17 cellular contexts compared by ENCODE assay signal in genomic region chr1:107389410-107390075, GRCh38.
A peak's percentile ranks its signal among the peaks of the same experiment; 100 is the strongest.
DNase-seq lines count a peak whose midpoint lies in the region; ATAC-seq, FAIRE-seq and TF ChIP-seq lines count a peak whose summit lies in the region.
"Had no signal": no experiment of that assay in that cellular context is flagged by ENCODE, and none has a peak within 500 bp of the region (broad histone marks: within the 10 kb centered on the region; RNA-seq: fewer than 3 reads in every experiment).

No MANE protein-coding gene starts in this region.

- no peak for DNase-seq in GM12891 (ENCODE audit: insufficient read length, low spot score)
- no peak for DNase-seq in Karpas-422
- no peak for DNase-seq in memory B cell (ENCODE audit: low spot score in 2 of 2)
- no peak for DNase-seq in NCI-H345 treated with DMSO at 0.1 percent for 48 hours (lab: John Stamatoyannopoulos, UW; ENCODE audit: unreplicated experiment)
- DNase-seq in 8988T, result no peak
- DNase-seq in ACHN, result no peak
- no peak for DNase-seq in uterus
- DNase-seq: kidney glomerular epithelial cell; NCI-H187 treated with DMSO at 0.1 percent for 48 hours; NCI-H748 treated with DMSO at 0.1 percent for 48 hours; RPMI8226; stimulated activated CD4-positive, alpha-beta T cell treated with anti-CD3 and anti-CD28 coated beads, Interleukin-1b, Interleukin-23, amount 100 ng/mL, for 48 hours; T-cell had no signal

- peak; percentile 70 for FAIRE-seq in GM12891 (lab: Jason Lieb, UNC)

- H3K9me3 ChIP-seq in Karpas-422 (ENCODE audit: low read length) (no peaks in the 10 kb centered on the region), uterus (no peaks in the 10 kb centered on the region)

- peak overlapping the region; percentile 40; the same call in 1 of the 2 replicates for H3K4me3 ChIP-seq in Karpas-422 (ENCODE audit: low read length)
- no peak overlapping the region for H3K4me3 ChIP-seq in uterus
- H3K4me3 ChIP-seq: BLaER1 treated with 17β-estradiol and CSF1 and Interleukin-3, amounts not matched to agents 10 nM and 100 nM; cardiac muscle cell had no signal

- H3K27ac ChIP-seq in Karpas-422 (ENCODE audit: low read length), result no peak overlapping the region
- H3K27ac ChIP-seq in uterus, result no peak overlapping the region
- H3K27ac ChIP-seq: BLaER1 treated with 17β-estradiol and CSF1 and Interleukin-3, amounts not matched to agents 10 nM and 100 nM; cardiac muscle cell had no signal

- no peaks in the 10 kb centered on the region for H3K27me3 ChIP-seq in Karpas-422 (ENCODE audit: low read length)
- no peaks in the 10 kb centered on the region for H3K27me3 ChIP-seq in uterus
- H3K27me3 ChIP-seq: BLaER1 treated with 17β-estradiol and CSF1 and Interleukin-3, amounts not matched to agents 10 nM and 100 nM; cardiac muscle cell had no signal

- H3K9me2 ChIP-seq in Karpas-422 (replicated peaks; ENCODE audit: insufficient read depth, low read length), result no peaks in the 10 kb centered on the region

- H3K4me2 ChIP-seq in Karpas-422 (ENCODE audit: low read depth, low read length, poor library complexity, severe bottlenecking), result peak overlapping the region; percentile 40
- H3K4me2 ChIP-seq: BLaER1 treated with 17β-estradiol and CSF1 and Interleukin-3, amounts not matched to agents 10 nM and 100 nM had no signal

- H2AFZ ChIP-seq in Karpas-422 (ENCODE audit: low read length), result peak overlapping the region; percentile 82; the same call in 1 of the 2 replicates

- H3K9ac ChIP-seq in Karpas-422 (ENCODE audit: low read length), result peak overlapping the region; percentile 22; the same call in 1 of the 2 replicates
- H3K9ac ChIP-seq: BLaER1 treated with 17β-estradiol and CSF1 and Interleukin-3, amounts not matched to agents 10 nM and 100 nM had no signal

- intact Hi-C loops in uterus (cut with DNase I; ENCODE audit: low total_unique reads), result no loop called here

- TF ChIP-seq POLR2A in GM12891 (IDR thresholded peaks at IDR 0.05; ENCODE audit: low read depth, low read length), result no peak
- TF ChIP-seq POLR2A in uterus (IDR thresholded peaks at IDR 0.05), result no peak

- no peaks in the 10 kb centered on the region for H3K79me2 ChIP-seq in Karpas-422 (ENCODE audit: low read length)

- peaks cover 10% of the 10 kb centered on the region for H3K9me3 Mint-ChIP-seq in memory B cell

- H3K27ac Mint-ChIP-seq in memory B cell, result peak overlapping the region; percentile 40
- H3K27ac Mint-ChIP-seq: activated naive CD8-positive, alpha-beta T cell; T-cell had no signal

- no peak for TF ChIP-seq CTCF in uterus (IDR thresholded peaks at IDR 0.05)

- no peaks in the 10 kb centered on the region for H4K20me1 ChIP-seq in Karpas-422 (ENCODE audit: insufficient read depth, low read depth, low read length)
- H4K20me1 ChIP-seq: BLaER1 treated with 17β-estradiol and CSF1 and Interleukin-3, amounts not matched to agents 10 nM and 100 nM had no signal

- H3K4me3 Mint-ChIP-seq in memory B cell, result peak overlapping the region; percentile 19
- H3K4me3 Mint-ChIP-seq: activated naive CD8-positive, alpha-beta T cell; T-cell had no signal

- in situ Hi-C loops in ACHN (cut with HindIII; ENCODE audit: low pct_ligation_motif_present, low pct_unique_long_range_greater_than_20kb, low sequenced_read_pairs), result no loop called here

- no peaks in the 10 kb centered on the region for H3K36me3 ChIP-seq in Karpas-422 (ENCODE audit: insufficient read depth, low read length)
- no peaks in the 10 kb centered on the region for H3K36me3 ChIP-seq in uterus
- H3K36me3 ChIP-seq: BLaER1 treated with 17β-estradiol and CSF1 and Interleukin-3, amounts not matched to agents 10 nM and 100 nM; cardiac muscle cell had no signal

- H3K36me3 Mint-ChIP-seq in memory B cell, result peaks cover 6% of the 10 kb centered on the region
- H3K36me3 Mint-ChIP-seq: activated naive CD8-positive, alpha-beta T cell; T-cell had no signal

- H3K27me3 Mint-ChIP-seq in memory B cell, result no peaks in the 10 kb centered on the region

- ATAC-seq in GM21526 (IDR thresholded peaks at IDR 0.05; ENCODE audit: low FRiP score, unreplicated experiment) (peak; percentile 80), memory B cell (ENCODE audit: low read depth) (no peak)
- ATAC-seq: T-cell had no signal

- peaks cover 15% of the 10 kb centered on the region for H3K4me1 ChIP-seq in Karpas-422 (ENCODE audit: low read length)
- H3K4me1 ChIP-seq in uterus, result no peaks in the 10 kb centered on the region
- H3K4me1 ChIP-seq: BLaER1 treated with 17β-estradiol and CSF1 and Interleukin-3, amounts not matched to agents 10 nM and 100 nM had no signal

- no peaks in the 10 kb centered on the region for H3K4me1 Mint-ChIP-seq in memory B cell
- H3K4me1 Mint-ChIP-seq: T-cell had no signal

TF ChIP-seq in GM12891, 5 proteins besides CTCF, POLR2A, EP300 and RAD21:
- TF ChIP-seq PAX5 (IDR thresholded peaks at IDR 0.05; ENCODE audit: insufficient read depth, low read length, severe bottlenecking) (no peak), SPI1 (IDR thresholded peaks at IDR 0.05; ENCODE audit: low read depth, low read length) (peak; percentile 63)
